Comparison of ENCODE assay signal across 8 cellular contexts in genomic region chr1:113391643-113392271, GRCh38. TPM values are rescaled to one million over a fixed set of nuclear protein-coding genes. Genes with fewer than 3 reads are reported as not detected.
DNase-seq lines count a peak whose midpoint lies in the region; ATAC-seq and TF ChIP-seq lines count a peak whose summit lies in the region.

No MANE protein-coding gene starts in this region.

- H4K20me1 ChIP-seq in MM.1S (ENCODE audit: insufficient read depth, low read length): no peaks in the 10 kb centered on the region
- peaks cover 41% of the 10 kb centered on the region for H4K20me1 ChIP-seq in smooth muscle cell (ENCODE audit: low read depth)

- peak; percentile 45 for DNase-seq in DMS153 (lab: John Stamatoyannopoulos, UW)
- peak; percentile 46 for DNase-seq in MM.1S
- DNase-seq in activated T-helper 2 cell treated with anti-CD3 and anti-CD28 coated beads, Interferon-gamma antibody, Interleukin-2, Interleukin-4, amounts not matched to agents 10 μg/mL and 5 μg/mL and 100 μg/mL, durations not matched to agents 14 hours and 24 hours and 36 hours (ENCODE audit: low spot score): no peak
- no peak for DNase-seq in smooth muscle cell (lab: John Stamatoyannopoulos, UW; ENCODE audit: unreplicated experiment)
- DNase-seq in midbrain (lab: John Stamatoyannopoulos, UW): no peak

- H3K4me3 Mint-ChIP-seq in activated T-helper 2 cell treated with anti-CD3 and anti-CD28 coated beads, Interferon-gamma antibody, Interleukin-2, Interleukin-4, amounts not matched to agents 10 μg/mL and 5 μg/mL and 100 μg/mL, durations not matched to agents 14 hours and 24 hours and 36 hours (ENCODE audit: low read depth): peak overlapping the region; percentile 78

- peak overlapping the region; percentile 38; the same call in 1 of the 2 replicates for H3K9ac ChIP-seq in MM.1S (ENCODE audit: low read length)
- no peak overlapping the region for H3K9ac ChIP-seq in iPS-18a (ENCODE audit: low read length)
- peak overlapping the region; percentile 84 for H3K9ac ChIP-seq in smooth muscle cell (ENCODE audit: low read depth)

- peaks cover 49% of the 10 kb centered on the region for H3K27me3 Mint-ChIP-seq in activated T-helper 2 cell treated with anti-CD3 and anti-CD28 coated beads, Interferon-gamma antibody, Interleukin-2, Interleukin-4, amounts not matched to agents 10 μg/mL and 5 μg/mL and 100 μg/mL, durations not matched to agents 14 hours and 24 hours and 36 hours (ENCODE audit: low read depth)

- H3K79me2 ChIP-seq in MM.1S (ENCODE audit: low read length) (peaks cover 23% of the 10 kb centered on the region), smooth muscle cell (ENCODE audit: low read depth) (peaks cover 61% of the 10 kb centered on the region)

- peaks cover 3% of the 10 kb centered on the region for H3K9me3 Mint-ChIP-seq in activated T-helper 2 cell treated with anti-CD3 and anti-CD28 coated beads, Interferon-gamma antibody, Interleukin-2, Interleukin-4, amounts not matched to agents 10 μg/mL and 5 μg/mL and 100 μg/mL, durations not matched to agents 14 hours and 24 hours and 36 hours

- H3K4me1 Mint-ChIP-seq in activated T-helper 2 cell treated with anti-CD3 and anti-CD28 coated beads, Interferon-gamma antibody, Interleukin-2, Interleukin-4, amounts not matched to agents 10 μg/mL and 5 μg/mL and 100 μg/mL, durations not matched to agents 14 hours and 24 hours and 36 hours (ENCODE audit: low read depth): peaks cover 26% of the 10 kb centered on the region

- ATAC-seq in GM18861 (IDR thresholded peaks at IDR 0.05; ENCODE audit: unreplicated experiment) (no peak), HG02938 (IDR thresholded peaks at IDR 0.05; ENCODE audit: unreplicated experiment) (no peak)

- H3K27me3 ChIP-seq in MM.1S (replicated peaks; ENCODE audit: insufficient read depth, low read length) (no peaks in the 10 kb centered on the region), iPS-18a (ENCODE audit: control insufficient read depth, insufficient read depth, low read length) (peaks cover 27% of the 10 kb centered on the region), smooth muscle cell (ENCODE audit: low read depth) (no peaks in the 10 kb centered on the region)

- intact Hi-C loops in activated T-helper 2 cell treated with anti-CD3 and anti-CD28 coated beads, Interferon-gamma antibody, Interleukin-2, Interleukin-4, amounts not matched to agents 10 μg/mL and 5 μg/mL and 100 μg/mL, durations not matched to agents 14 hours and 24 hours and 36 hours (cut with micrococcal nuclease): loop anchor here (2.0 to 10.0 kb wide), 7 partner anchors 23 to 1193 kb away; partner anchors contain the start of genes BCAS2, CTTNBP2NL and PPM1J

- H3K4me1 ChIP-seq in MM.1S (ENCODE audit: low read length) (no peaks in the 10 kb centered on the region), iPS-18a (ENCODE audit: control insufficient read depth, low read depth, low read length) (peaks cover 19% of the 10 kb centered on the region), smooth muscle cell (ENCODE audit: low read depth) (peaks cover 34% of the 10 kb centered on the region)

- H3K4me2 ChIP-seq in MM.1S (ENCODE audit: low read depth, low read length): peak overlapping the region; percentile 73
- H3K4me2 ChIP-seq in smooth muscle cell: peak overlapping the region; percentile 94

- H2AFZ ChIP-seq in MM.1S (ENCODE audit: low read length): peak overlapping the region; percentile 48; the same call in 1 of the 2 replicates
- peak overlapping the region; percentile 24 for H2AFZ ChIP-seq in smooth muscle cell (ENCODE audit: low read depth)

- no peak overlapping the region for H3K27ac Mint-ChIP-seq in activated T-helper 2 cell treated with anti-CD3 and anti-CD28 coated beads, Interferon-gamma antibody, Interleukin-2, Interleukin-4, amounts not matched to agents 10 μg/mL and 5 μg/mL and 100 μg/mL, durations not matched to agents 14 hours and 24 hours and 36 hours

- H3K36me3 ChIP-seq in MM.1S (replicated peaks; ENCODE audit: insufficient read depth, low read length): no peaks in the 10 kb centered on the region
- H3K36me3 ChIP-seq in iPS-18a (ENCODE audit: control insufficient read depth, low read depth, low read length): no peaks in the 10 kb centered on the region
- no peaks in the 10 kb centered on the region for H3K36me3 ChIP-seq in smooth muscle cell (ENCODE audit: low read depth)

- no peaks in the 10 kb centered on the region for H3K9me2 ChIP-seq in MM.1S (replicated peaks; ENCODE audit: insufficient read depth, low read length)

- no peaks in the 10 kb centered on the region for H3K36me3 Mint-ChIP-seq in activated T-helper 2 cell treated with anti-CD3 and anti-CD28 coated beads, Interferon-gamma antibody, Interleukin-2, Interleukin-4, amounts not matched to agents 10 μg/mL and 5 μg/mL and 100 μg/mL, durations not matched to agents 14 hours and 24 hours and 36 hours (ENCODE audit: low read depth)

- H3K9me3 ChIP-seq in MM.1S (replicated peaks; ENCODE audit: insufficient read depth, low read length): no peaks in the 10 kb centered on the region
- no peaks in the 10 kb centered on the region for H3K9me3 ChIP-seq in iPS-18a (ENCODE audit: control insufficient read depth, low read depth, low read length)
- H3K9me3 ChIP-seq in smooth muscle cell (replicated peaks; ENCODE audit: low read depth): no peaks in the 10 kb centered on the region

- 11% methylated on average over 9 of the region's 9 CpGs for WGBS in smooth muscle cell (ENCODE audit: low lambda C conversion rate)

- H3K4me3 ChIP-seq in MM.1S (ENCODE audit: low read length): peak overlapping the region; percentile 77
- H3K4me3 ChIP-seq in iPS-18a (ENCODE audit: low read length): peak overlapping the region; percentile 72
- peak overlapping the region; percentile 96 for H3K4me3 ChIP-seq in smooth muscle cell

- no peak for TF ChIP-seq CTCF in MM.1S (IDR thresholded peaks at IDR 0.05; ENCODE audit: low read length)
- TF ChIP-seq CTCF in smooth muscle cell (IDR thresholded peaks at IDR 0.05; ENCODE audit: borderline replicate concordance, insufficient read depth, poor library complexity, severe bottlenecking): no peak

- H3K27ac ChIP-seq in MM.1S (ENCODE audit: low read length): peak overlapping the region; percentile 20; the same call in 1 of the 2 replicates
- H3K27ac ChIP-seq in iPS-18a (ENCODE audit: low read length): no peak overlapping the region
- no peak overlapping the region for H3K27ac ChIP-seq in smooth muscle cell (ENCODE audit: low read depth)

- H3F3A ChIP-seq in MM.1S (ENCODE audit: insufficient read depth, low read length) (0 out of 2 replicates have a peak, but pooled peaks cover 2% of the 10 kb centered on the region), smooth muscle cell (ENCODE audit: low read depth) (peaks cover 13% of the 10 kb centered on the region)

RNA-seq across cellular contexts. Expression of gene MAGI3, which starts 1.4 kb away (rescaled TPM):
- 4.1 and 4.4 TPM in 2 replicates for total RNA-seq in activated T-helper 2 cell treated with anti-CD3 and anti-CD28 coated beads, Interferon-gamma antibody, Interleukin-2, Interleukin-4, amounts not matched to agents 10 μg/mL and 5 μg/mL and 100 μg/mL, durations not matched to agents 14 hours and 24 hours and 36 hours
- total RNA-seq in smooth muscle cell: 19.0 and 19.1 TPM in 2 replicates
- polyA plus RNA-seq in smooth muscle cell: 6.3 and 10.9 TPM in 2 replicates

Comparison
In these comparisons a context has a peak if more than half of its experiments do, and no peak if none do; other contexts are left out.
1. DNase-seq: peak in DMS153 (single experiment) and MM.1S (single experiment); none in activated T-helper 2 cell treated with anti-CD3 and anti-CD28 coated beads, Interferon-gamma antibody, Interleukin-2, Interleukin-4, amounts not matched to agents 10 μg/mL and 5 μg/mL and 100 μg/mL, durations not matched to agents 14 hours and 24 hours and 36 hours (single experiment), smooth muscle cell (single experiment) and midbrain (single experiment).
2. Peak in every context shown above with its lines, with median percentiles within 50 percentile points of each other: H3K4me3 ChIP-seq.